ENCODE assay signal across 24 cellular contexts in genomic region chr11:90908074-90908473, GRCh38.
DNase-seq lines count a peak whose midpoint lies in the region; TF ChIP-seq lines count a peak whose summit lies in the region.
"Had no signal": no experiment of that assay in that cellular context is flagged by ENCODE, and none has a peak within 500 bp of the region (broad histone marks: within the 10 kb centered on the region; RNA-seq: fewer than 3 reads in every experiment).

No MANE protein-coding gene starts in this region.

- intact Hi-C loops in lower leg skin (cut with DNase I; ENCODE audit: low total_unique reads), result no loop called here

- no peak for TF ChIP-seq POLR2A in lower leg skin (IDR thresholded peaks at IDR 0.05)

- DNase-seq in BE2C (no peak), NAMALWA (ENCODE audit: low spot score) (peak; percentile 3), astrocyte of the spinal cord (ENCODE audit: low read depth, low spot score) (peak; percentile 0), iris pigment epithelial cell (ENCODE audit: low read depth) (peak; percentile 2), NCI-H1105 treated with DMSO at 0.1 percent for 48 hours (lab: John Stamatoyannopoulos, UW) (no peak), lower leg skin (ENCODE audit: low spot score in 2 of 2) (no peak), NCI-H1048 (lab: John Stamatoyannopoulos, UW) (no peak), kidney glomerular epithelial cell (lab: John Stamatoyannopoulos, UW) (no peak)
- DNase-seq: activated CD4-positive, alpha-beta T cell treated with anti-CD3 and anti-CD28 coated beads for 4 hours; activated CD8-positive, alpha-beta memory T cell treated with anti-CD3 and anti-CD28 coated beads for 24 hours; activated effector memory CD4-positive, alpha-beta T cell treated with Interleukin-2 at 50 U/mL for 16 hours; Caco-2; central memory CD4-positive, alpha-beta T cell; DND-41; dorsolateral prefrontal cortex; head of caudate nucleus; MV-4-11; NCI-H187 treated with DMSO at 0.1 percent for 48 hours; NCI-H524 treated with DMSO at 0.1 percent for 48 hours; stimulated activated naive CD4-positive, alpha-beta T cell had no signal

- no peaks in the 10 kb centered on the region for H3K27me3 ChIP-seq in BE2C
- H3K27me3 ChIP-seq: BLaER1 treated with 17β-estradiol and CSF1 and Interleukin-3, amounts not matched to agents 10 nM and 100 nM; dorsolateral prefrontal cortex; suprapubic skin had no signal

- H3K4me1 ChIP-seq in BE2C, result no peaks in the 10 kb centered on the region
- H3K4me1 ChIP-seq: Caco-2, prostate gland, suprapubic skin had no signal

- in situ Hi-C loops in astrocyte of the spinal cord (cut with HindIII; ENCODE audit: low sequenced_read_pairs), result no loop called here

- H3K9me3 ChIP-seq in BE2C, result no peaks in the 10 kb centered on the region
- H3K9me3 ChIP-seq: BLaER1 treated with 17β-estradiol and CSF1 and Interleukin-3, amounts not matched to agents 10 nM and 100 nM; Caco-2; prostate gland; suprapubic skin had no signal

- no peak overlapping the region for H3K4me3 ChIP-seq in BE2C (ENCODE audit: low read depth, low read length)
- no peak overlapping the region for H3K4me3 ChIP-seq in astrocyte of the spinal cord (ENCODE audit: low read depth, low read length)
- H3K4me3 ChIP-seq in lower leg skin (ENCODE audit: low read depth, poor library complexity, severe bottlenecking), result no peak overlapping the region
- H3K4me3 ChIP-seq: BLaER1 treated with 17β-estradiol and CSF1 and Interleukin-3, amounts not matched to agents 10 nM and 100 nM; dorsolateral prefrontal cortex; lung; prostate gland; suprapubic skin had no signal

- 60 to 67% methylated on average over 3 of the region's 3 CpGs for WGBS in lower leg skin, 2 donors

- TF ChIP-seq CTCF in BE2C (IDR thresholded peaks at IDR 0.05; ENCODE audit: low read depth, low read length), result peak; percentile 37; the same call in 1 of the 2 replicates
- TF ChIP-seq CTCF in astrocyte of the spinal cord (IDR thresholded peaks at IDR 0.05; ENCODE audit: low read depth, low read length), result peak; percentile 6
- TF ChIP-seq CTCF in lower leg skin (IDR thresholded peaks at IDR 0.05), result no peak

- no peaks in the 10 kb centered on the region for H3K36me3 ChIP-seq in BE2C
- H3K36me3 ChIP-seq: BLaER1 treated with 17β-estradiol and CSF1 and Interleukin-3, amounts not matched to agents 10 nM and 100 nM; prostate gland; suprapubic skin had no signal

Comparison
In these comparisons a context has a peak if more than half of its experiments do, and no peak if none do; other contexts are left out.
1. DNase-seq: peak in NAMALWA (single experiment), astrocyte of the spinal cord (single experiment) and iris pigment epithelial cell (single experiment); none in BE2C (single experiment), NCI-H1105 treated with DMSO at 0.1 percent for 48 hours (single experiment), lower leg skin (0 of 2), NCI-H1048 (single experiment) and kidney glomerular epithelial cell (single experiment).
2. CTCF ChIP-seq: peak in BE2C (single experiment) and astrocyte of the spinal cord (single experiment); none in lower leg skin (0 of 3).